In genomic region chr13:97226788-97227627, GRCh38 we compare ENCODE assay signal across 1 cellular context.
TF ChIP-seq lines count a peak whose summit lies in the region.

No MANE protein-coding gene starts in this region.

TF ChIP-seq in K562, 482 proteins besides CTCF, POLR2A, EP300 and RAD21 (continued from another document and continues in another):
- no peak for TF ChIP-seq ZBTB9 (CRISPR knock-in tag; IDR thresholded peaks at IDR 0.05)
- TF ChIP-seq HDAC3 (IDR thresholded peaks at IDR 0.05; ENCODE audit: borderline replicate concordance, partially characterized antibody): no peak
- TF ChIP-seq ZMIZ1 (IDR thresholded peaks at IDR 0.05; ENCODE audit: low read depth in 2 of 2, low read length in 2 of 2): no peak
- TF ChIP-seq ZNF121 (CRISPR knock-in tag; conservative IDR thresholded peaks at IDR 0.05): no peak
- no peak for TF ChIP-seq RBM14 (IDR thresholded peaks at IDR 0.05; ENCODE audit: borderline replicate concordance, insufficient read depth, low read depth, low read length)
- TF ChIP-seq ARID4B (CRISPR knock-in tag; IDR thresholded peaks at IDR 0.05): no peak
- TF ChIP-seq ZNF408 (CRISPR knock-in tag; IDR thresholded peaks at IDR 0.05; ENCODE audit: low read depth): no peak
- no peak for TF ChIP-seq EGR1 (conservative IDR thresholded peaks at IDR 0.05)
- TF ChIP-seq BCL6 (CRISPR knock-in tag; IDR thresholded peaks at IDR 0.05): no peak
- no peak for TF ChIP-seq ELF2 (CRISPR knock-in tag; IDR thresholded peaks at IDR 0.05)
- TF ChIP-seq ZNF655 (CRISPR knock-in tag; IDR thresholded peaks at IDR 0.05): no peak
- no peak for TF ChIP-seq FOXM1 (IDR thresholded peaks at IDR 0.05; ENCODE audit: low read depth)
- no peak for TF ChIP-seq FOXM1 (CRISPR knock-in tag; IDR thresholded peaks at IDR 0.05; ENCODE audit: low read depth)
- no peak for TF ChIP-seq PRMT5 (CRISPR knock-in tag; IDR thresholded peaks at IDR 0.05)
- no peak for TF ChIP-seq MTA2 (IDR thresholded peaks at IDR 0.05; ENCODE audit: low read depth)
- no peak for TF ChIP-seq ELK1 (CRISPR knock-in tag; IDR thresholded peaks at IDR 0.05)
- TF ChIP-seq CHCHD3 (CRISPR knock-in tag; IDR thresholded peaks at IDR 0.05): no peak
- TF ChIP-seq ZNF551 (CRISPR knock-in tag; IDR thresholded peaks at IDR 0.05): no peak
- no peak for TF ChIP-seq CREB5 (CRISPR knock-in tag; IDR thresholded peaks at IDR 0.05)
- TF ChIP-seq RCOR1 (IDR thresholded peaks at IDR 0.05; ENCODE audit: borderline replicate concordance in 1 of 2, low read depth in 2 of 2, low read length in 2 of 2): peak in 1 of 2 experiments; percentile 30; a peak in 1 of 4 replicates
- TF ChIP-seq ZNF584 (CRISPR knock-in tag; IDR thresholded peaks at IDR 0.05; ENCODE audit: low read depth): no peak
- 0 out of 4 replicates have a peak, but pooled peaks of 1 of the 2 experiments have one; percentile 18 for TF ChIP-seq MNT (conservative IDR thresholded peaks at IDR 0.05)
- TF ChIP-seq ZNF699 (CRISPR knock-in tag; IDR thresholded peaks at IDR 0.05; ENCODE audit: insufficient replicate concordance): no peak
- TF ChIP-seq ZC3H4 (CRISPR knock-in tag; IDR thresholded peaks at IDR 0.05; ENCODE audit: borderline replicate concordance): no peak
- TF ChIP-seq HINFP (tag; conservative IDR thresholded peaks at IDR 0.05; ENCODE audit: low read depth): no peak
- peak; percentile 59; the same call in 1 of the 2 replicates for TF ChIP-seq SMARCA4 (IDR thresholded peaks at IDR 0.05)
- no peak for TF ChIP-seq ZNF146 (CRISPR knock-in tag; IDR thresholded peaks at IDR 0.05; ENCODE audit: unreplicated experiment)
- TF ChIP-seq FIP1L1 (IDR thresholded peaks at IDR 0.05; ENCODE audit: low read depth, low read length, poor library complexity, severe bottlenecking): no peak
- TF ChIP-seq CHAMP1 (IDR thresholded peaks at IDR 0.05): no peak
- no peak for TF ChIP-seq CBFB (CRISPR knock-in tag; IDR thresholded peaks at IDR 0.05)
- no peak for TF ChIP-seq SRF (CRISPR knock-in tag; IDR thresholded peaks at IDR 0.05)
- TF ChIP-seq PRDM10 (IDR thresholded peaks at IDR 0.05; ENCODE audit: partially characterized antibody): no peak
- TF ChIP-seq COPS2 (conservative IDR thresholded peaks at IDR 0.05): no peak
- TF ChIP-seq SRSF1 (IDR thresholded peaks at IDR 0.05; ENCODE audit: low read depth, low read length): no peak
- TF ChIP-seq ELF1 (tag; IDR thresholded peaks at IDR 0.05): peak; percentile 18; the same call in 1 of the 2 replicates
